ENCODE assay signal across 28 cellular contexts in the genomic region with DNA sequence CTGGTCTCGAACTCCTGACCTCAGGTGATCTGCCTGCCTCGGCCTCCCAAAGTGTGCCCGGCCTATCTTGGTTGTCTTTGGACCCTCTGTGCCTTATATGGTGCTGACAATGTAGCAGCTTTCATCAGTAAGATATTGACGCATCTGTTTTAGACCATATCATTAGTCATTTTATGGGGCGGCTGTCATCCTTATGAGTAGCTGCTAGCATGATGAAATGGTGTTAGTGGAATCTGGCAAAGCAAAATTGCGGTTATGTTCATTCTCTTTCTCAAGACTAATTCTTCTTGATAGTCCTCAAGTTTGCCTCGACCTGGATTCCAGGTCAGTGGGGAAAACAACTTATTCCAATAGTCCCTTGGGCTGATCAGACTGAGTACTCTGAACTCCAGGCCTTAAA.
DNase-seq lines count a peak whose midpoint lies in the region; ATAC-seq and TF ChIP-seq lines count a peak whose summit lies in the region.
"Had no signal": no experiment of that assay in that cellular context is flagged by ENCODE, and none has a peak within 500 bp of the region (broad histone marks: within the 10 kb centered on the region; RNA-seq: fewer than 3 reads in every experiment).

No MANE protein-coding gene starts in this region.

- H3K4me3 Mint-ChIP-seq in CD4-positive, alpha-beta T cell, result no peak overlapping the region
- H3K4me3 Mint-ChIP-seq: CD8-positive, alpha-beta T cell; central memory CD8-positive, alpha-beta T cell; nephron progenitor cell; type B pancreatic cell had no signal

- H3K9me3 Mint-ChIP-seq in CD4-positive, alpha-beta T cell, result peaks cover 5% of the 10 kb centered on the region
- H3K9me3 Mint-ChIP-seq: CD8-positive, alpha-beta T cell; central memory CD8-positive, alpha-beta T cell had no signal

- no peak overlapping the region for H3K27ac Mint-ChIP-seq in CD4-positive, alpha-beta T cell
- H3K27ac Mint-ChIP-seq: CD8-positive, alpha-beta T cell; nephron progenitor cell; type B pancreatic cell had no signal

- no peak for TF ChIP-seq CTCF in RWPE1 (conservative IDR thresholded peaks at IDR 0.05; ENCODE audit: low read depth)
- TF ChIP-seq CTCF in fibroblast of villous mesenchyme (IDR thresholded peaks at IDR 0.05; ENCODE audit: insufficient read depth, low read depth, low read length), result no peak
- TF ChIP-seq CTCF in CD4-positive, alpha-beta T cell (IDR thresholded peaks at IDR 0.05), result no peak

- no peaks in the 10 kb centered on the region for H3K9me3 ChIP-seq in CD4-positive, alpha-beta T cell (ENCODE audit: control insufficient read depth, low read length)
- H3K9me3 ChIP-seq: pancreas had no signal

- H3K36me3 Mint-ChIP-seq in CD4-positive, alpha-beta T cell (ENCODE audit: low read depth), result no peaks in the 10 kb centered on the region
- H3K36me3 Mint-ChIP-seq: CD8-positive, alpha-beta T cell; type B pancreatic cell had no signal

- POLR2A ChIA-PET in RWPE1 (lab: Yijun Ruan, JAX; ENCODE audit: low non-redundant PET), result no interaction called here
- POLR2A ChIA-PET in CD4-positive, alpha-beta T cell (lab: Charles Lee), result no interaction called here

- peaks cover 6% of the 10 kb centered on the region for H3K27me3 ChIP-seq in CD4-positive, alpha-beta T cell (ENCODE audit: control insufficient read depth, insufficient read depth, low read length)
- H3K27me3 ChIP-seq: pancreas had no signal

- H3K27me3 Mint-ChIP-seq in CD4-positive, alpha-beta T cell, result peaks cover 53% of the 10 kb centered on the region

- H3K4me3 ChIP-seq in fibroblast of villous mesenchyme (ENCODE audit: low read depth, low read length), result no peak overlapping the region
- H3K4me3 ChIP-seq: heart right ventricle, pancreas had no signal

- no peak overlapping the region for H3K27ac ChIP-seq in RWPE1
- H3K27ac ChIP-seq in CD4-positive, alpha-beta T cell (ENCODE audit: low read depth, low read length), result no peak overlapping the region
- H3K27ac ChIP-seq: heart right ventricle, pancreas, WERI-Rb-1 had no signal

- DNase-seq in GM04503 (ENCODE audit: low read depth), result peak; percentile 32
- DNase-seq in RWPE1 (ENCODE audit: low spot score), result peak; percentile 26
- DNase-seq in fibroblast of villous mesenchyme (ENCODE audit: low read depth), result peak; percentile 44
- DNase-seq in NCI-H2029 (lab: John Stamatoyannopoulos, UW), result no peak
- no peak for DNase-seq in CD4-positive, alpha-beta T cell
- DNase-seq: activated CD4-positive, alpha-beta T cell treated with anti-CD3 and anti-CD28 coated beads for 48 hours; activated gamma-delta T cell treated with Interleukin-2 at 50 U/mL for 16 hours; activated T-cell treated with anti-CD3 and anti-CD28 coated beads, Interleukin-2, amount 50 U/mL, for 1 hour; AML-193; CD8-positive, alpha-beta T cell; dermis blood vessel endothelial cell; heart right ventricle; KG1; NCI-H1436; NCI-H2107; NCI-H446; NCI-H82; nephron progenitor cell; pancreas; retina; Right ventricle myocardium superior; stimulated activated CD4-positive, alpha-beta T cell treated with anti-CD3 and anti-CD28 coated beads, Interleukin-2, amount 100 ng/mL, for 48 hours; WERI-Rb-1 had no signal

- ATAC-seq in GM21529 (IDR thresholded peaks at IDR 0.05; ENCODE audit: unreplicated experiment), result no peak
- ATAC-seq in CD4-positive, alpha-beta T cell (ENCODE audit: poor library complexity), result no peak
- ATAC-seq in GM21717 (IDR thresholded peaks at IDR 0.05; ENCODE audit: unreplicated experiment), result no peak
- ATAC-seq: CD8-positive, alpha-beta T cell; HCT116; heart right ventricle; pancreas had no signal

- CTCF ChIA-PET in RWPE1 (lab: Yijun Ruan, JAX), result interaction anchor here (0.7 to 1.6 kb wide), 2 partner anchors 13 to 245 kb away, joined by 4 to 5 read pairs; no protein-coding TSS in a partner anchor
- CTCF ChIA-PET in CD4-positive, alpha-beta T cell (lab: Charles Lee), result no interaction called here

- no peaks in the 10 kb centered on the region for H3K4me1 Mint-ChIP-seq in CD4-positive, alpha-beta T cell (ENCODE audit: low read depth)
- H3K4me1 Mint-ChIP-seq: central memory CD8-positive, alpha-beta T cell; nephron progenitor cell had no signal

- intact Hi-C loops in CD4-positive, alpha-beta T cell (cut with DNase I, micrococcal nuclease), result no loop called here

Comparison
In these comparisons a context has a peak if more than half of its experiments do, and no peak if none do; other contexts are left out.
1. DNase-seq: peak in GM04503 (single experiment), RWPE1 (single experiment) and fibroblast of villous mesenchyme (single experiment); none in NCI-H2029 (single experiment) and CD4-positive, alpha-beta T cell (0 of 10).